ENCODE assay signal across 13 cellular contexts in the genomic region with DNA sequence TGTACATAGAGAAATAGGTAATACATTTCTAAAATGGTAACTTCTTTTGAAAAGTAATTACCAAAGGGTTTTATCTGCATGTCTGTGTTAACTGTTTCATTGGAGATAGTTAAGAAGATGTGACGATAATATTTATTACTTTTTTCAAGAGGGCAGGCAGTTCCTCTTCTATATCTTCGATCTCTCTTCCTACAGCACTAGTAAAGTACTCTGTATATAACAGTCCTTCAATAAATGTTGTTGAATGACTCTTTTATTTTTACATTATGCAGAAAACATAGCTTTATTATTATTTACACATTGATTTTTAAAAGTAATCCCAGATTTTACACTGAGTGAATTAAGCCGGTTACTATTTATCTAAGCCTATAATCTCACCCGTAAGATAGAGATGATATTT. TPM values are rescaled to one million over a fixed set of nuclear protein-coding genes. Genes with fewer than 3 reads are reported as not detected.
"Had no signal": no experiment of that assay in that cellular context is flagged by ENCODE, and none has a peak within 500 bp of the region (broad histone marks: within the 10 kb centered on the region; RNA-seq: fewer than 3 reads in every experiment).

No MANE protein-coding gene starts in this region.

- H3K4me3 ChIP-seq: adrenal gland, ascending aorta, sigmoid colon, testis, uterus had no signal

- DNase-seq: activated B cell treated with CpG ODN at 0.5 μM for 24 hours; activated CD8-positive, alpha-beta memory T cell treated with anti-CD3 and anti-CD28 coated beads, Interleukin-2, amount 50 U/mL, for 48 hours; sigmoid colon; uterus had no signal

- H3K27me3 ChIP-seq: adrenal gland, ascending aorta, brain microvascular endothelial cell, foreskin keratinocyte, sigmoid colon, testis, uterus had no signal

- H3K27ac ChIP-seq: adrenal gland, ascending aorta, brain microvascular endothelial cell, foreskin keratinocyte, sigmoid colon, testis, uterus had no signal

- H3K9me3 ChIP-seq: adrenal gland, ascending aorta, sigmoid colon, testis, uterus had no signal

- H3K36me3 ChIP-seq: adrenal gland, ascending aorta, brain microvascular endothelial cell, sigmoid colon, uterus had no signal

- H3K4me1 ChIP-seq: adrenal gland, ascending aorta, foreskin keratinocyte, sigmoid colon, testis, uterus had no signal

RNA-seq across cellular contexts. Expression of a gene that starts 51.8 kb away (rescaled TPM):
- total RNA-seq: activated B cell treated with CpG ODN at 0.5 μM for 24 hours; activated T-cell treated with anti-CD3 and anti-CD28 coated beads, Interleukin-2, amount 50 U/mL, for 4 hours; activated T-helper 2 cell treated with anti-CD3 and anti-CD28 coated beads, Interferon-gamma antibody, Interleukin-2, Interleukin-4, amounts not matched to agents 10 μg/mL and 5 μg/mL and 100 μg/mL, durations not matched to agents 14 hours and 24 hours and 36 hours; adrenal gland; ascending aorta; sigmoid colon; T-helper 2 cell treated with Interferon-gamma antibody and Interleukin-4, amounts not matched to agents 100 ng/mL and 5 ng/mL, for 36 hours; uterus had no signal
- polyA plus RNA-seq: neural cell had no signal
